11 cellular contexts compared by ENCODE assay signal in genomic region chr5:56409331-56410190, GRCh38.
DNase-seq lines count a peak whose midpoint lies in the region; ATAC-seq, FAIRE-seq and TF ChIP-seq lines count a peak whose summit lies in the region.
"Had no signal": no experiment of that assay in that cellular context is flagged by ENCODE, and none has a peak within 500 bp of the region (broad histone marks: within the 10 kb centered on the region; RNA-seq: fewer than 3 reads in every experiment).

No MANE protein-coding gene starts in this region.

- H3K27me3 ChIP-seq in kidney epithelial cell (ENCODE audit: control insufficient read depth, insufficient read depth, low read length) = no peaks in the 10 kb centered on the region

- no peak for TF ChIP-seq POLR2A in A549 (IDR thresholded peaks at IDR 0.05; ENCODE audit: low read length)

- POLR2A ChIA-PET in A549 (lab: Yijun Ruan, JAX) = interaction anchor here (0.6 kb wide), 1 partner anchor 59 kb away, joined by 3 read pairs; no protein-coding TSS in a partner anchor

- H3K27ac ChIP-seq in A549 = peak overlapping the region; percentile 39 to 51; a peak in 4 of 6 replicates
- H3K27ac ChIP-seq: C4-2B had no signal

- FAIRE-seq in A549 (lab: Jason Lieb, UNC) = no peak

- 77% methylated on average over 13 of the region's 13 CpGs for WGBS in A549 (ENCODE audit: missing lambda C conversion rate)

- peaks cover 32% of the 10 kb centered on the region for H3K4me1 ChIP-seq in A549

- no peak for TF ChIP-seq RAD21 in A549 (conservative IDR thresholded peaks at IDR 0.05 in 1 of 2, IDR thresholded peaks at IDR 0.05 in 1 of 2)

- H3K4me3 ChIP-seq in A549 (no peak overlapping the region), astrocyte of the spinal cord (ENCODE audit: low read depth, low read length) (no peak overlapping the region), kidney epithelial cell (ENCODE audit: low read depth, low read length) (no peak overlapping the region)

- CTCF ChIA-PET in A549 (lab: Yijun Ruan, JAX) = interaction anchor here (0.6 kb wide), 2 partner anchors 16 to 111 kb away, joined by 3 read pairs; no protein-coding TSS in a partner anchor

- no peak for TF ChIP-seq CTCF in A549 (IDR thresholded peaks at IDR 0.05)
- TF ChIP-seq CTCF in astrocyte of the spinal cord (IDR thresholded peaks at IDR 0.05; ENCODE audit: low read depth, low read length) = no peak
- TF ChIP-seq CTCF in kidney epithelial cell (IDR thresholded peaks at IDR 0.05; ENCODE audit: insufficient read depth, low read length, poor library complexity, severe bottlenecking) = no peak

- peak; percentile 38 to 46 for DNase-seq in A549 (ENCODE audit: low read depth in 1 of 2, low spot score in 1 of 2)
- peak; percentile 18 for DNase-seq in HT-29 (ENCODE audit: low spot score)
- peak; percentile 59 for DNase-seq in astrocyte of the spinal cord (ENCODE audit: low read depth, low spot score)
- DNase-seq in kidney epithelial cell (ENCODE audit: low read depth) = peak; percentile 42
- no peak for DNase-seq in activated naive CD4-positive, alpha-beta T cell treated with Interleukin-2 at 50 U/mL for 16 hours
- DNase-seq in NCI-H2107 (lab: John Stamatoyannopoulos, UW) = no peak
- DNase-seq in NCI-H187 treated with DMSO at 0.1 percent for 48 hours (lab: John Stamatoyannopoulos, UW) = no peak
- DNase-seq in DMS153 (lab: John Stamatoyannopoulos, UW) = no peak
- DNase-seq: activated naive CD8-positive, alpha-beta T cell treated with anti-CD3 and anti-CD28 coated beads, Interleukin-2, amount 10 ng/mL, durations not matched to agents 7 days and 5 days; T-helper 17 cell had no signal

- H3K9me3 ChIP-seq in A549 = no peaks in the 10 kb centered on the region

- H3K36me3 ChIP-seq in kidney epithelial cell (ENCODE audit: control insufficient read depth, insufficient read depth, low read length) = no peaks in the 10 kb centered on the region

- ATAC-seq in A549 = peak; percentile 43 to 66; a peak in 3 of 6 replicates
- ATAC-seq: T-helper 17 cell had no signal

- in situ Hi-C loops in astrocyte of the spinal cord (cut with HindIII; ENCODE audit: low sequenced_read_pairs) = no loop called here

- H3K4me2 ChIP-seq in A549 = peak overlapping the region; percentile 39

- TF ChIP-seq EP300 in A549 (IDR thresholded peaks at IDR 0.05) = no peak

TF ChIP-seq in A549, 52 proteins besides CTCF, POLR2A, EP300 and RAD21:
- no peak for TF ChIP-seq CHD4 (IDR thresholded peaks at IDR 0.05; ENCODE audit: borderline replicate concordance)
- TF ChIP-seq MAFK (IDR thresholded peaks at IDR 0.05; ENCODE audit: partially characterized antibody) = peak; percentile 13
- TF ChIP-seq JUNB (IDR thresholded peaks at IDR 0.05) = peak; percentile 63
- TF ChIP-seq FOSL2 (IDR thresholded peaks at IDR 0.05) = peak; percentile 31; the same call in 1 of the 2 replicates
- TF ChIP-seq FOSL2 (CRISPR knock-in tag; IDR thresholded peaks at IDR 0.05) = peak; percentile 60
- TF ChIP-seq, protein P1, sequence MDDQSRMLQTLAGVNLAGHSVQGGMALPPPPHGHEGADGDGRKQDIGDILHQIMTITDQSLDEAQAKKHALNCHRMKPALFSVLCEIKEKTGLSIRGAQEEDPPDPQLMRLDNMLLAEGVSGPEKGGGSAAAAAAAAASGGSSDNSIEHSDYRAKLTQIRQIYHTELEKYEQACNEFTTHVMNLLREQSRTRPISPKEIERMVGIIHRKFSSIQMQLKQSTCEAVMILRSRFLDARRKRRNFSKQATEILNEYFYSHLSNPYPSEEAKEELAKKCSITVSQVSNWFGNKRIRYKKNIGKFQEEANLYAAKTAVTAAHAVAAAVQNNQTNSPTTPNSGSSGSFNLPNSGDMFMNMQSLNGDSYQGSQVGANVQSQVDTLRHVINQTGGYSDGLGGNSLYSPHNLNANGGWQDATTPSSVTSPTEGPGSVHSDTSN (IDR thresholded peaks at IDR 0.05) = no peak

Comparison
In these comparisons a context has a peak if more than half of its experiments do, and no peak if none do; other contexts are left out.
1. DNase-seq: peak in A549 (2 of 2), HT-29 (single experiment), astrocyte of the spinal cord (single experiment) and kidney epithelial cell (single experiment); none in activated naive CD4-positive, alpha-beta T cell treated with Interleukin-2 at 50 U/mL for 16 hours (single experiment), NCI-H2107 (single experiment), NCI-H187 treated with DMSO at 0.1 percent for 48 hours (single experiment) and DMS153 (single experiment).